12 cellular contexts compared by ENCODE assay signal in the genomic region with DNA sequence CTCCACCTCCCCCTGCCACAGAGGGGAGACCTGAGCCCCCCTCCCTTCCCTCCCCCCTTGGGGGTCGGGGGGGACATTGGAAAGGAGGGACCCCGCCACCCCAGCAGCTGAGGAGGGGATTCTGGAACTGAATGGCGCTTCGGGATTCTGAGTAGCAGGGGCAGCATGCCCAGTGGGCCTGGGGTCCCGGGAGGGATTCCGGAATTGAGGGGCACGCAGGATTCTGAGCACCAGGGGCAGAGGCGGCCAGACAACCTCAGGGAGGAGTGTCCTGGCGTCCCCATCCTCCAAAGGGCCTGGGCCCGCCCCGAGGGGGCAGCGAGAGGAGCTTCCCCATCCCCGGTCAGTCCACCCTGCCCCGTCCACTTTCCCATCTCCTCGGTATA. TPM values are rescaled to one million over a fixed set of nuclear protein-coding genes. Genes with fewer than 3 reads are reported as not detected.
"Had no signal": no experiment of that assay in that cellular context is flagged by ENCODE, and none has a peak within 500 bp of the region (broad histone marks: within the 10 kb centered on the region; RNA-seq: fewer than 3 reads in every experiment).

No MANE protein-coding gene starts in this region.

- H3K36me3 ChIP-seq: neural progenitor cell, ovary had no signal

- H3K27ac ChIP-seq: ascending aorta, epithelial cell of prostate, gastrocnemius medialis, neural progenitor cell, ovary had no signal

- H3K27ac Mint-ChIP-seq: neural progenitor cell had no signal

- H3K27me3 ChIP-seq: cardiac muscle cell, neural progenitor cell, ovary had no signal

- H3K9me3 ChIP-seq: ascending aorta, gastrocnemius medialis, ovary had no signal

- H3K4me3 ChIP-seq: ascending aorta, cardiac muscle cell, gastrocnemius medialis, neural progenitor cell, ovary had no signal

- H3K9me3 Mint-ChIP-seq: neural progenitor cell had no signal

- FAIRE-seq: colon, kidney, TTC549 had no signal

- H3K9ac ChIP-seq: neural progenitor cell had no signal

- H3K4me1 ChIP-seq: gastrocnemius medialis had no signal

- H2AFZ ChIP-seq: neural progenitor cell had no signal

RNA-seq across cellular contexts. Expression of a gene that starts 38.8 kb away (rescaled TPM):
- total RNA-seq: ascending aorta, cardiac muscle cell, gastrocnemius medialis, kidney, lower leg skin, skeletal muscle tissue, subcutaneous adipose tissue had no signal
- polyA plus RNA-seq: cardiac muscle cell, ovary had no signal

RNA-seq across cellular contexts. Expression of a gene that starts 42.6 kb away (rescaled TPM):
- total RNA-seq: ascending aorta, cardiac muscle cell, skeletal muscle tissue had no signal
